Comparison of ENCODE assay signal across 9 cellular contexts in the genomic region with DNA sequence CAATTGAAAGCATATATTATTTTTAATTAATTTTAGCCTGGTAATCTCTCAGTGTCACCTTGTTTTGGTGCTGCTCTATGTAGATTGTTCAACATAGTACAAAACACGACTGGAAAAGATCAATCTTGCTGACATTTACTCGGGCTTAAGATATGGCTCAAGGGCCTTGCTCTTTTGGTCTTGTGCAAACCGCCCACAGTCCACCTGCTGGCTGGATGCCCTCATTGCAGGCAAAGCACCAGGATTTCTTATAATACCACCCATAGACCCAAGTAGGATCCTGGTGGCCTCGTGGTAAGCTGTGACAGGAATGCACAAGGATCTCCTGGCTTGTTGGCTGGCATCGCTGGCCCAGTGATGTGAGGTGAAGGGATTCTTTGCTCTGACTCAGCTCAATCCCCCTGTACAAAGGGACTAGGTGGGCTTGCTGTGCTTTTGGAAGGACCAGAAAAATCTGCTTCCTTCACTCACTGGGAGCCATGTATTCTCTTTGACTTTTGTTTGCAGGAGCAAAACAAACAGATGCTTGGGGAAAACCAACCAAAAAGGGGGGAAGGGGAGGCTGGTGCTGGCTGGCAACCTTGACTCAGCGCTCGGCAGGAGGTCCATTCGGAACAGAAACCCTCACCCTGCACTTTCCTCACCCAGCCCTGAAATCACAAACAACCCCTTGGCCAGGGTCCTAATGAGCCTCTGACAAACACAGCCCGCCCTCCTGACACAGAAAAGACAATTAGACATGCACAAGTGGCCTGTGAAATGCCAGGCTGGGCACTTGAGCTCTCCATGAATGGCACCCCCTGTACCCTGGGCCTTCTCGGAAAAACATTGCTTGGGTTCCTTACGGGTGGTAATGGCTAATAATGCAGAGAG. TPM values are rescaled to one million over a fixed set of nuclear protein-coding genes. Genes with fewer than 3 reads are reported as not detected.
DNase-seq lines count a peak whose midpoint lies in the region; ATAC-seq and TF ChIP-seq lines count a peak whose summit lies in the region.
"Had no signal": no experiment of that assay in that cellular context is flagged by ENCODE, and none has a peak within 500 bp of the region (broad histone marks: within the 10 kb centered on the region; RNA-seq: fewer than 3 reads in every experiment).

No MANE protein-coding gene starts in this region.

- no peaks in the 10 kb centered on the region for H3K27me3 ChIP-seq in right lobe of liver
- H3K27me3 ChIP-seq: BLaER1 had no signal

- intact Hi-C loops in right lobe of liver (cut with DNase I): no loop called here

- H3K9me3 ChIP-seq in right lobe of liver: no peaks in the 10 kb centered on the region
- H3K9me3 ChIP-seq: BLaER1 had no signal

- TF ChIP-seq CTCF in right lobe of liver (IDR thresholded peaks at IDR 0.05): peak; percentile 34 to 64 (median 46)

- H3K27ac ChIP-seq in caudate nucleus (ENCODE audit: low read depth, low read length): peak overlapping the region; percentile 52
- peak overlapping the region in 2 of 3 donors; percentile 33 to 70 for H3K27ac ChIP-seq in right lobe of liver
- H3K27ac ChIP-seq: BLaER1 had no signal

- 51% methylated on average over 7 of the region's 11 CpGs for WGBS in right lobe of liver (ENCODE audit: insufficient coverage, low coverage, low lambda C conversion rate, missing lambda C conversion rate)

- no peak for TF ChIP-seq POLR2A in right lobe of liver (IDR thresholded peaks at IDR 0.05)

- H3K4me1 ChIP-seq in right lobe of liver: peaks cover 0 to 38% (median 5%) of the 10 kb centered on the region in 4 donors

- H3K4me3 ChIP-seq in right lobe of liver: no peak overlapping the region
- H3K4me3 ChIP-seq: BLaER1 had no signal

- ATAC-seq in right lobe of liver (peak; percentile 33 to 59 (median 54)), HG02763 (IDR thresholded peaks at IDR 0.05; ENCODE audit: unreplicated experiment) (no peak)

- peak; percentile 11 for DNase-seq in NK-92 treated with Interleukin-12 subunit alpha and Interleukin-12 subunit beta, amount 100 ng/mL, for 24 hours (lab: John Stamatoyannopoulos, UW)
- DNase-seq in NK-92 (lab: John Stamatoyannopoulos, UW; ENCODE audit: unreplicated experiment) (no peak), NCI-H2196 treated with DMSO at 0.1 percent for 48 hours (lab: John Stamatoyannopoulos, UW; ENCODE audit: unreplicated experiment) (peak; percentile 50), caudate nucleus (lab: John Stamatoyannopoulos, UW) (peak in 37 of 61 donors; percentile 9 to 84 (median 31)), right lobe of liver (peak; percentile 55 to 64 (median 61))
- peak; percentile 47 to 69 (median 58) for DNase-seq in activated CD4-positive, CD25-positive, alpha-beta regulatory T cell (lab: John Stamatoyannopoulos, UW)
- DNase-seq in stimulated activated CD8-positive, alpha-beta memory T cell treated with anti-CD3 and anti-CD28 coated beads, Interleukin-15, amount 100 ng/mL, for 48 hours (ENCODE audit: low read depth in 2 of 2): peak; percentile 42 to 50

- H3K36me3 ChIP-seq in right lobe of liver: no peaks in the 10 kb centered on the region
- H3K36me3 ChIP-seq: BLaER1 had no signal

RNA-seq across cellular contexts. Expression of gene MED9, which starts 36.6 kb away (rescaled TPM):
- 10 to 100 TPM in 3 of 6 experiments, 1 to 10 TPM in 3; 5.7 to 24.4 (median 12.4) TPM for total RNA-seq in right lobe of liver

RNA-seq across cellular contexts. Expression of gene RASD1, which starts 56.0 kb away (rescaled TPM):
- 100 to 1,000 TPM in 3 of 6 experiments, 10 to 100 TPM in 2, 1 to 10 TPM in 1; 1.0 to 230 (median 101) TPM for total RNA-seq in right lobe of liver
